Comparison of ENCODE assay signal across 12 cellular contexts in genomic region chr11:48051217-48051848, GRCh38.
DNase-seq lines count a peak whose midpoint lies in the region; ATAC-seq and TF ChIP-seq lines count a peak whose summit lies in the region.
"Had no signal": no experiment of that assay in that cellular context is flagged by ENCODE, and none has a peak within 500 bp of the region (broad histone marks: within the 10 kb centered on the region; RNA-seq: fewer than 3 reads in every experiment).

No MANE protein-coding gene starts in this region.

- no peak for TF ChIP-seq POLR2A in HCT116 (IDR thresholded peaks at IDR 0.05; ENCODE audit: borderline replicate concordance, extremely low read depth, insufficient read depth, insufficient read length)

- peak overlapping the region; percentile 51 for H3K27ac Mint-ChIP-seq in activated T-helper 2 cell treated with anti-CD3 and anti-CD28 coated beads, Interferon-gamma antibody, Interleukin-2, Interleukin-4, amounts not matched to agents 10 μg/mL and 5 μg/mL and 100 μg/mL, durations not matched to agents 14 hours and 24 hours and 36 hours
- H3K27ac Mint-ChIP-seq in naive thymus-derived CD8-positive, alpha-beta T cell: peak overlapping the region in 8 of 10 donors; percentile 4 to 76 (median 42)

- intact Hi-C loops in HCT116 (cut with micrococcal nuclease): no loop called here
- intact Hi-C loops in activated T-helper 2 cell treated with anti-CD3 and anti-CD28 coated beads, Interferon-gamma antibody, Interleukin-2, Interleukin-4, amounts not matched to agents 10 μg/mL and 5 μg/mL and 100 μg/mL, durations not matched to agents 14 hours and 24 hours and 36 hours (cut with micrococcal nuclease): no loop called here

- no peaks in the 10 kb centered on the region for H3K9me3 Mint-ChIP-seq in activated T-helper 2 cell treated with anti-CD3 and anti-CD28 coated beads, Interferon-gamma antibody, Interleukin-2, Interleukin-4, amounts not matched to agents 10 μg/mL and 5 μg/mL and 100 μg/mL, durations not matched to agents 14 hours and 24 hours and 36 hours
- H3K9me3 Mint-ChIP-seq in naive thymus-derived CD8-positive, alpha-beta T cell: no peaks in the 10 kb centered on the region

- peaks cover 5% of the 10 kb centered on the region; the same call in 1 of the 2 replicates for H3K79me2 ChIP-seq in HCT116 (ENCODE audit: insufficient read depth, low read length)

- H3K4me1 ChIP-seq in HCT116 (ENCODE audit: control insufficient read depth in 1 of 2, insufficient read depth in 2 of 2, low read length in 2 of 2): peaks cover 46 to 47% of the 10 kb centered on the region in 2 experiments

- H3K36me3 ChIP-seq in HCT116 (ENCODE audit: control insufficient read depth in 1 of 2, insufficient read depth in 2 of 2, low read length in 2 of 2): no peaks in the 10 kb centered on the region
- H3K36me3 ChIP-seq: cardiac muscle cell had no signal

- no peak for DNase-seq in HCT116 (ENCODE audit: low read depth, low spot score)
- no peak for DNase-seq in activated T-helper 2 cell treated with anti-CD3 and anti-CD28 coated beads, Interferon-gamma antibody, Interleukin-2, Interleukin-4, amounts not matched to agents 10 μg/mL and 5 μg/mL and 100 μg/mL, durations not matched to agents 14 hours and 24 hours and 36 hours (ENCODE audit: low spot score)
- no peak for DNase-seq in naive thymus-derived CD8-positive, alpha-beta T cell
- no peak for DNase-seq in COLO829 (ENCODE audit: low spot score)
- no peak for DNase-seq in stimulated activated CD4-positive, alpha-beta T cell treated with anti-CD3 and anti-CD28 coated beads, Interleukin-12 subunit alpha, Interleukin-12 subunit beta, amount 100 ng/mL, for 4 hours
- DNase-seq: mesendoderm; stimulated activated CD4-positive, alpha-beta T cell treated with anti-CD3 and anti-CD28 coated beads, Interleukin-2, amount 100 ng/mL, for 24 hours; stimulated activated naive CD4-positive, alpha-beta T cell had no signal

- H4K20me1 ChIP-seq in HCT116 (ENCODE audit: insufficient read depth): no peaks in the 10 kb centered on the region

- H3K27ac ChIP-seq in C4-2B (peak overlapping the region; percentile 90), HCT116 (ENCODE audit: low read depth, low read length) (no peak overlapping the region)

- no peak overlapping the region for H3K4me3 ChIP-seq in HCT116 (replicated peaks in 1 of 2; ENCODE audit: low read depth in 1 of 2, low read length in 2 of 2)
- H3K4me3 ChIP-seq: cardiac muscle cell had no signal

- no peak for TF ChIP-seq CTCF in C4-2B (conservative IDR thresholded peaks at IDR 0.05)
- no peak for TF ChIP-seq CTCF in HCT116 (IDR thresholded peaks at IDR 0.05 in 2 of 3, conservative IDR thresholded peaks at IDR 0.05 in 1 of 3; ENCODE audit: borderline replicate concordance in 1 of 3, insufficient read depth in 1 of 3, low read depth in 2 of 3, low read length in 2 of 3)

- H3K9ac ChIP-seq in HCT116 (ENCODE audit: low read length): no peak overlapping the region

- no peak for ATAC-seq in HCT116
- ATAC-seq in naive thymus-derived CD8-positive, alpha-beta T cell: no peak
- no peak for ATAC-seq in HG02852 (IDR thresholded peaks at IDR 0.05; ENCODE audit: unreplicated experiment)
- no peak for ATAC-seq in HG02973 (IDR thresholded peaks at IDR 0.05; ENCODE audit: unreplicated experiment)

- RAD21 ChIA-PET in HCT116 (lab: Charles Lee; ENCODE audit: low non-redundant PET in 1 of 2, low total read pairs in 2 of 2, uncharacterized antibody in 2 of 2, unreplicated experiment in 2 of 2): no interaction called here

- H3K36me3 Mint-ChIP-seq in activated T-helper 2 cell treated with anti-CD3 and anti-CD28 coated beads, Interferon-gamma antibody, Interleukin-2, Interleukin-4, amounts not matched to agents 10 μg/mL and 5 μg/mL and 100 μg/mL, durations not matched to agents 14 hours and 24 hours and 36 hours (ENCODE audit: low read depth): peaks cover 24% of the 10 kb centered on the region
- no peaks in the 10 kb centered on the region for H3K36me3 Mint-ChIP-seq in naive thymus-derived CD8-positive, alpha-beta T cell

- TF ChIP-seq RAD21 in HCT116 (IDR thresholded peaks at IDR 0.05; ENCODE audit: low read depth): no peak

- no peaks in the 10 kb centered on the region for H3K9me2 ChIP-seq in HCT116 (ENCODE audit: insufficient read depth)

- CTCF ChIA-PET in HCT116 (lab: Charles Lee): no interaction called here

- no peaks in the 10 kb centered on the region for H3K27me3 Mint-ChIP-seq in activated T-helper 2 cell treated with anti-CD3 and anti-CD28 coated beads, Interferon-gamma antibody, Interleukin-2, Interleukin-4, amounts not matched to agents 10 μg/mL and 5 μg/mL and 100 μg/mL, durations not matched to agents 14 hours and 24 hours and 36 hours (ENCODE audit: low read depth)
- H3K27me3 Mint-ChIP-seq in naive thymus-derived CD8-positive, alpha-beta T cell: no peaks in the 10 kb centered on the region

- peak overlapping the region; percentile 61 for H3K4me2 ChIP-seq in HCT116 (ENCODE audit: low read length)

- H3K9me3 ChIP-seq in HCT116 (ENCODE audit: control insufficient read depth in 1 of 2, insufficient read depth in 1 of 2, low read depth in 1 of 2, low read length in 2 of 2): no peaks in the 10 kb centered on the region

- H3K4me1 Mint-ChIP-seq in activated T-helper 2 cell treated with anti-CD3 and anti-CD28 coated beads, Interferon-gamma antibody, Interleukin-2, Interleukin-4, amounts not matched to agents 10 μg/mL and 5 μg/mL and 100 μg/mL, durations not matched to agents 14 hours and 24 hours and 36 hours (ENCODE audit: low read depth): peaks cover 58% of the 10 kb centered on the region
- H3K4me1 Mint-ChIP-seq in naive thymus-derived CD8-positive, alpha-beta T cell: peaks cover 24 to 81% (median 63%) of the 10 kb centered on the region in 4 donors

- no peak overlapping the region for H2AFZ ChIP-seq in HCT116 (ENCODE audit: low read depth, low read length, poor library complexity, severe bottlenecking)

- BruUV-seq in HCT116 (replicated peaks; lab: Mats Ljungman, UMichigan): no TSS peak

- no peak overlapping the region for H3K4me3 Mint-ChIP-seq in activated T-helper 2 cell treated with anti-CD3 and anti-CD28 coated beads, Interferon-gamma antibody, Interleukin-2, Interleukin-4, amounts not matched to agents 10 μg/mL and 5 μg/mL and 100 μg/mL, durations not matched to agents 14 hours and 24 hours and 36 hours (ENCODE audit: low read depth)
- peak overlapping the region in 1 of 10 donors; percentile 10 for H3K4me3 Mint-ChIP-seq in naive thymus-derived CD8-positive, alpha-beta T cell

- H3K27me3 ChIP-seq in HCT116 (ENCODE audit: insufficient read depth, low read length): no peaks in the 10 kb centered on the region
- H3K27me3 ChIP-seq: cardiac muscle cell had no signal

- POLR2A ChIA-PET in HCT116 (lab: Charles Lee): interaction anchor here (0.6 kb wide), 1 partner anchor 22 kb away, joined by 3 read pairs; no protein-coding TSS in a partner anchor
- POLR2A ChIA-PET in naive thymus-derived CD8-positive, alpha-beta T cell (lab: Charles Lee): interaction anchor here (0.5 to 1.4 kb wide), 5 partner anchors 30 to 329 kb away, joined by 3 to 5 read pairs (median 3); no protein-coding TSS in a partner anchor

TF ChIP-seq in HCT116, 20 proteins besides CTCF, POLR2A, EP300 and RAD21:
- TF ChIP-seq ZFX (IDR thresholded peaks at IDR 0.05) (no peak), YY1 (IDR thresholded peaks at IDR 0.05; ENCODE audit: extremely low read depth, insufficient replicate concordance, low read depth, low read length) (no peak), ATF3 (IDR thresholded peaks at IDR 0.05) (no peak), CEBPB (IDR thresholded peaks at IDR 0.05; ENCODE audit: low read depth) (no peak), ELF1 (IDR thresholded peaks at IDR 0.05; ENCODE audit: borderline replicate concordance, low read depth) (no peak), SIN3A (IDR thresholded peaks at IDR 0.05; ENCODE audit: low read depth) (no peak), EGR1 (IDR thresholded peaks at IDR 0.05; ENCODE audit: low read depth) (no peak), MAX (IDR thresholded peaks at IDR 0.05) (no peak), ZNF274 (IDR thresholded peaks at IDR 0.05; ENCODE audit: low read depth, low read length) (no peak)
- TF ChIP-seq, protein P1, sequence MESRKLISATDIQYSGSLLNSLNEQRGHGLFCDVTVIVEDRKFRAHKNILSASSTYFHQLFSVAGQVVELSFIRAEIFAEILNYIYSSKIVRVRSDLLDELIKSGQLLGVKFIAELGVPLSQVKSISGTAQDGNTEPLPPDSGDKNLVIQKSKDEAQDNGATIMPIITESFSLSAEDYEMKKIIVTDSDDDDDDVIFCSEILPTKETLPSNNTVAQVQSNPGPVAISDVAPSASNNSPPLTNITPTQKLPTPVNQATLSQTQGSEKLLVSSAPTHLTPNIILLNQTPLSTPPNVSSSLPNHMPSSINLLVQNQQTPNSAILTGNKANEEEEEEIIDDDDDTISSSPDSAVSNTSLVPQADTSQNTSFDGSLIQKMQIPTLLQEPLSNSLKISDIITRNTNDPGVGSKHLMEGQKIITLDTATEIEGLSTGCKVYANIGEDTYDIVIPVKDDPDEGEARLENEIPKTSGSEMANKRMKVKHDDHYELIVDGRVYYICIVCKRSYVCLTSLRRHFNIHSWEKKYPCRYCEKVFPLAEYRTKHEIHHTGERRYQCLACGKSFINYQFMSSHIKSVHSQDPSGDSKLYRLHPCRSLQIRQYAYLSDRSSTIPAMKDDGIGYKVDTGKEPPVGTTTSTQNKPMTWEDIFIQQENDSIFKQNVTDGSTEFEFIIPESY (IDR thresholded peaks at IDR 0.05; ENCODE audit: extremely low read depth, insufficient replicate concordance, low read length): no peak
